ENCODE assay signal across 2 cellular contexts in genomic region chr16:2505695-2506094, GRCh38.
TF ChIP-seq lines count a peak whose summit lies in the region.

No MANE protein-coding gene starts in this region.

TF ChIP-seq in K562, 482 proteins besides CTCF, POLR2A, EP300 and RAD21:
- TF ChIP-seq NFXL1 (CRISPR knock-in tag; IDR thresholded peaks at IDR 0.05), result no peak
- no peak for TF ChIP-seq ARHGAP35 (IDR thresholded peaks at IDR 0.05; ENCODE audit: partially characterized antibody)
- no peak for TF ChIP-seq PHF21A (IDR thresholded peaks at IDR 0.05; ENCODE audit: borderline replicate concordance, low read depth)
- TF ChIP-seq ZNF217 (CRISPR knock-in tag; IDR thresholded peaks at IDR 0.05), result no peak
- no peak for TF ChIP-seq MCM5 (IDR thresholded peaks at IDR 0.05; ENCODE audit: low read depth)
- no peak for TF ChIP-seq MTA3 (IDR thresholded peaks at IDR 0.05; ENCODE audit: borderline replicate concordance)
- TF ChIP-seq SRSF3 (IDR thresholded peaks at IDR 0.05; ENCODE audit: insufficient read depth, low read length), result no peak
- TF ChIP-seq SIN3A (IDR thresholded peaks at IDR 0.05; ENCODE audit: borderline replicate concordance in 2 of 2, control insufficient read depth in 1 of 2, low read depth in 2 of 2, low read length in 2 of 2), result no peak
- TF ChIP-seq SMARCC2 (IDR thresholded peaks at IDR 0.05; ENCODE audit: low read depth), result no peak
- no peak for TF ChIP-seq GATAD2A (IDR thresholded peaks at IDR 0.05)
- no peak for TF ChIP-seq ZKSCAN1 (IDR thresholded peaks at IDR 0.05; ENCODE audit: low read depth, low read length)
- no peak for TF ChIP-seq ZNF79 (CRISPR knock-in tag; IDR thresholded peaks at IDR 0.05; ENCODE audit: low read depth)
- TF ChIP-seq SIX5 (IDR thresholded peaks at IDR 0.05; ENCODE audit: borderline replicate concordance in 1 of 2, insufficient read depth in 1 of 2, low read depth in 1 of 2, low read length in 2 of 2), result no peak
- no peak for TF ChIP-seq ZC3H4 (CRISPR knock-in tag; IDR thresholded peaks at IDR 0.05; ENCODE audit: borderline replicate concordance)
- TF ChIP-seq, protein P1, sequence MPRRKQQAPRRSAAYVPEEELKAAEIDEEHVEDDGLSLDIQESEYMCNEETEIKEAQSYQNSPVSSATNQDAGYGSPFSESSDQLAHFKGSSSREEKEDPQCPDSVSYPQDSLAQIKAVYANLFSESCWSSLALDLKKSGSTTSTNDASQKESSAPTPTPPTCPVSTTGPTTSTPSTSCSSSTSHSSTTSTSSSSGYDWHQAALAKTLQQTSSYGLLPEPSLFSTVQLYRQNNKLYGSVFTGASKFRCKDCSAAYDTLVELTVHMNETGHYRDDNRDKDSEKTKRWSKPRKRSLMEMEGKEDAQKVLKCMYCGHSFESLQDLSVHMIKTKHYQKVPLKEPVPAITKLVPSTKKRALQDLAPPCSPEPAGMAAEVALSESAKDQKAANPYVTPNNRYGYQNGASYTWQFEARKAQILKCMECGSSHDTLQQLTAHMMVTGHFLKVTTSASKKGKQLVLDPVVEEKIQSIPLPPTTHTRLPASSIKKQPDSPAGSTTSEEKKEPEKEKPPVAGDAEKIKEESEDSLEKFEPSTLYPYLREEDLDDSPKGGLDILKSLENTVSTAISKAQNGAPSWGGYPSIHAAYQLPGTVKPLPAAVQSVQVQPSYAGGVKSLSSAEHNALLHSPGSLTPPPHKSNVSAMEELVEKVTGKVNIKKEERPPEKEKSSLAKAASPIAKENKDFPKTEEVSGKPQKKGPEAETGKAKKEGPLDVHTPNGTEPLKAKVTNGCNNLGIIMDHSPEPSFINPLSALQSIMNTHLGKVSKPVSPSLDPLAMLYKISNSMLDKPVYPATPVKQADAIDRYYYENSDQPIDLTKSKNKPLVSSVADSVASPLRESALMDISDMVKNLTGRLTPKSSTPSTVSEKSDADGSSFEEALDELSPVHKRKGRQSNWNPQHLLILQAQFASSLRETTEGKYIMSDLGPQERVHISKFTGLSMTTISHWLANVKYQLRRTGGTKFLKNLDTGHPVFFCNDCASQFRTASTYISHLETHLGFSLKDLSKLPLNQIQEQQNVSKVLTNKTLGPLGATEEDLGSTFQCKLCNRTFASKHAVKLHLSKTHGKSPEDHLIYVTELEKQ (CRISPR knock-in tag; IDR thresholded peaks at IDR 0.05), result no peak
- no peak for TF ChIP-seq KAT2B (IDR thresholded peaks at IDR 0.05; ENCODE audit: low read depth, low read length)
- no peak for TF ChIP-seq ZNF175 (CRISPR knock-in tag; IDR thresholded peaks at IDR 0.05; ENCODE audit: low read depth)
- TF ChIP-seq ETV1 (tag; conservative IDR thresholded peaks at IDR 0.05; ENCODE audit: low read depth), result no peak
- TF ChIP-seq ZNF584 (CRISPR knock-in tag; IDR thresholded peaks at IDR 0.05; ENCODE audit: low read depth), result no peak
- TF ChIP-seq ZFP36 (IDR thresholded peaks at IDR 0.05; ENCODE audit: low read depth, low read length, partially characterized antibody), result no peak

TF ChIP-seq in SK-N-SH treated with all-trans-retinoic acid at 6 μM for 48 hours, 23 proteins besides CTCF, POLR2A, EP300 and RAD21:
- TF ChIP-seq CSDC2 (CRISPR knock-in tag; IDR thresholded peaks at IDR 0.05) (no peak), PATZ1 (CRISPR knock-in tag; IDR thresholded peaks at IDR 0.05; ENCODE audit: borderline replicate concordance) (no peak)
TF ChIP-seq in SK-N-SH treated with all-trans-retinoic acid at 6 μM for 48 hours: peak in this region for 0.
